1 cellular context compared by ENCODE assay signal in the genomic region with DNA sequence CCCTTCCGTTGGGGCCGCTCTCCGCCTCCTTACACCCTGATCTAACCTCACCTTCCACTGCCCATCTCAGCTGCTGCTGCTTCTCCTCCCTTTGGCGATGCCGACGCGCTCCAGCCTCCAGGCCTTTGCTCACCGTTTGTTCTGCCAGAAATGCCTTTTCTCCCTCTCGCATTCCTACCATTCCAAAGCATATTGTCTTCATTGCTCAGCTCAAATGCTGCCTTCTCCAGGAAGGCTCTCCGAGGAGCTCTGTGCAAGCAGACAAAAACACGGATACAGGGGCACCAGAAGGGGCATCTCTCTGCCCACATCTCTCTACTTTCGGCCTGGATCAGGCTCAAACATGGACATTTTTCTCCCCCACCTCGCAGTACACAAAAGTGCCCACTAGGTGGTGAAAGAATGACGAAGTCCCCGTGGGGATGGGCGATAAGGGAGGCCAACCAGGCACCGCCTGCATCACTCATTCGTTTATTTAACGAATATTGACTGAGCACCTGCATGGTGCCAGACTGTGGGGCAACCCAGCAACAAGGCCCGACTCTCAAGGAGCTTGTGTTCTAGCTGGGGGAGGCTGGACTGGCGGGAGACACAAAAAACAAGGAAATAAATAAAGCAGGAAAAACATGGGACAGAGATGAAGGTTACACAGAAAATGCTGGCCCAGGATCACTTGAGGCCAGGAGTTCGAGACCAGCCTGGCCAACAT.
TF ChIP-seq lines count a peak whose summit lies in the region.

No MANE protein-coding gene starts in this region.

TF ChIP-seq in K562, 482 proteins besides CTCF, POLR2A, EP300 and RAD21 (continued from another document and continues in another):
- TF ChIP-seq BRF1 (IDR thresholded peaks at IDR 0.05; ENCODE audit: borderline replicate concordance, extremely low read depth, insufficient read length), result no peak
- TF ChIP-seq MED1 (CRISPR knock-in tag; IDR thresholded peaks at IDR 0.05; ENCODE audit: borderline replicate concordance), result no peak
- TF ChIP-seq ZKSCAN3 (CRISPR knock-in tag; IDR thresholded peaks at IDR 0.05), result no peak
- no peak for TF ChIP-seq YBX1 (IDR thresholded peaks at IDR 0.05)
- TF ChIP-seq RBM14 (IDR thresholded peaks at IDR 0.05; ENCODE audit: borderline replicate concordance, insufficient read depth, low read depth, low read length), result no peak
- TF ChIP-seq FOXA1 (IDR thresholded peaks at IDR 0.05; ENCODE audit: borderline replicate concordance), result no peak
- no peak for TF ChIP-seq SOX6 (IDR thresholded peaks at IDR 0.05)
- 0 out of 2 replicates have a peak, but pooled peaks have one; percentile 22 for TF ChIP-seq CHCHD3 (CRISPR knock-in tag; IDR thresholded peaks at IDR 0.05)
- no peak for TF ChIP-seq ZNF830 (CRISPR knock-in tag; IDR thresholded peaks at IDR 0.05)
- TF ChIP-seq RBM34 (IDR thresholded peaks at IDR 0.05; ENCODE audit: borderline replicate concordance, insufficient read depth, low read length), result no peak
- TF ChIP-seq, protein P1, sequence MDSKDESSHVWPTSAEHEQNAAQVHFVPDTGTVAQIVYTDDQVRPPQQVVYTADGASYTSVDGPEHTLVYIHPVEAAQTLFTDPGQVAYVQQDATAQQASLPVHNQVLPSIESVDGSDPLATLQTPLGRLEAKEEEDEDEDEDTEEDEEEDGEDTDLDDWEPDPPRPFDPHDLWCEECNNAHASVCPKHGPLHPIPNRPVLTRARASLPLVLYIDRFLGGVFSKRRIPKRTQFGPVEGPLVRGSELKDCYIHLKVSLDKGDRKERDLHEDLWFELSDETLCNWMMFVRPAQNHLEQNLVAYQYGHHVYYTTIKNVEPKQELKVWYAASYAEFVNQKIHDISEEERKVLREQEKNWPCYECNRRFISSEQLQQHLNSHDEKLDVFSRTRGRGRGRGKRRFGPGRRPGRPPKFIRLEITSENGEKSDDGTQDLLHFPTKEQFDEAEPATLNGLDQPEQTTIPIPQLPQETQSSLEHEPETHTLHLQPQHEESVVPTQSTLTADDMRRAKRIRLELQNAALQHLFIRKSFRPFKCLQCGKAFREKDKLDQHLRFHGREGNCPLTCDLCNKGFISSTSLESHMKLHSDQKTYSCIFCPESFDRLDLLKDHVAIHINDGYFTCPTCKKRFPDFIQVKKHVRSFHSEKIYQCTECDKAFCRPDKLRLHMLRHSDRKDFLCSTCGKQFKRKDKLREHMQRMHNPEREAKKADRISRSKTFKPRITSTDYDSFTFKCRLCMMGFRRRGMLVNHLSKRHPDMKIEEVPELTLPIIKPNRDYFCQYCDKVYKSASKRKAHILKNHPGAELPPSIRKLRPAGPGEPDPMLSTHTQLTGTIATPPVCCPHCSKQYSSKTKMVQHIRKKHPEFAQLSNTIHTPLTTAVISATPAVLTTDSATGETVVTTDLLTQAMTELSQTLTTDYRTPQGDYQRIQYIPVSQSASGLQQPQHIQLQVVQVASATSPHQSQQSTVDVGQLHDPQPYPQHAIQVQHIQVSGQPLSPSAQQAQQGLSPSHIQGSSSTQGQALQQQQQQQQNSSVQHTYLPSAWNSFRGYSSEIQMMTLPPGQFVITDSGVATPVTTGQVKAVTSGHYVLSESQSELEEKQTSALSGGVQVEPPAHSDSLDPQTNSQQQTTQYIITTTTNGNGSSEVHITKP (IDR thresholded peaks at IDR 0.05; ENCODE audit: partially characterized antibody), result no peak
- TF ChIP-seq, protein P2, sequence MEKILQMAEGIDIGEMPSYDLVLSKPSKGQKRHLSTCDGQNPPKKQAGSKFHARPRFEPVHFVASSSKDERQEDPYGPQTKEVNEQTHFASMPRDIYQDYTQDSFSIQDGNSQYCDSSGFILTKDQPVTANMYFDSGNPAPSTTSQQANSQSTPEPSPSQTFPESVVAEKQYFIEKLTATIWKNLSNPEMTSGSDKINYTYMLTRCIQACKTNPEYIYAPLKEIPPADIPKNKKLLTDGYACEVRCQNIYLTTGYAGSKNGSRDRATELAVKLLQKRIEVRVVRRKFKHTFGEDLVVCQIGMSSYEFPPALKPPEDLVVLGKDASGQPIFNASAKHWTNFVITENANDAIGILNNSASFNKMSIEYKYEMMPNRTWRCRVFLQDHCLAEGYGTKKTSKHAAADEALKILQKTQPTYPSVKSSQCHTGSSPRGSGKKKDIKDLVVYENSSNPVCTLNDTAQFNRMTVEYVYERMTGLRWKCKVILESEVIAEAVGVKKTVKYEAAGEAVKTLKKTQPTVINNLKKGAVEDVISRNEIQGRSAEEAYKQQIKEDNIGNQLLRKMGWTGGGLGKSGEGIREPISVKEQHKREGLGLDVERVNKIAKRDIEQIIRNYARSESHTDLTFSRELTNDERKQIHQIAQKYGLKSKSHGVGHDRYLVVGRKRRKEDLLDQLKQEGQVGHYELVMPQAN (IDR thresholded peaks at IDR 0.05; ENCODE audit: borderline replicate concordance), result no peak
- TF ChIP-seq, protein P3, sequence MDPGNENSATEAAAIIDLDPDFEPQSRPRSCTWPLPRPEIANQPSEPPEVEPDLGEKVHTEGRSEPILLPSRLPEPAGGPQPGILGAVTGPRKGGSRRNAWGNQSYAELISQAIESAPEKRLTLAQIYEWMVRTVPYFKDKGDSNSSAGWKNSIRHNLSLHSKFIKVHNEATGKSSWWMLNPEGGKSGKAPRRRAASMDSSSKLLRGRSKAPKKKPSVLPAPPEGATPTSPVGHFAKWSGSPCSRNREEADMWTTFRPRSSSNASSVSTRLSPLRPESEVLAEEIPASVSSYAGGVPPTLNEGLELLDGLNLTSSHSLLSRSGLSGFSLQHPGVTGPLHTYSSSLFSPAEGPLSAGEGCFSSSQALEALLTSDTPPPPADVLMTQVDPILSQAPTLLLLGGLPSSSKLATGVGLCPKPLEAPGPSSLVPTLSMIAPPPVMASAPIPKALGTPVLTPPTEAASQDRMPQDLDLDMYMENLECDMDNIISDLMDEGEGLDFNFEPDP (CRISPR knock-in tag; IDR thresholded peaks at IDR 0.05), result no peak
- peak in 1 of 2 experiments; percentile 48; a peak in 1 of 4 replicates for TF ChIP-seq MAZ (CRISPR knock-in tag; conservative IDR thresholded peaks at IDR 0.05 in 1 of 2, IDR thresholded peaks at IDR 0.05 in 1 of 2)
- TF ChIP-seq FOSL1 (tag; conservative IDR thresholded peaks at IDR 0.05), result peak; percentile 3; the same call in 1 of the 2 replicates
- TF ChIP-seq MYNN (IDR thresholded peaks at IDR 0.05), result 0 out of 2 replicates have a peak, but pooled peaks have one; percentile 25
- no peak for TF ChIP-seq MYNN (CRISPR knock-in tag; IDR thresholded peaks at IDR 0.05)
- TF ChIP-seq, protein P4, sequence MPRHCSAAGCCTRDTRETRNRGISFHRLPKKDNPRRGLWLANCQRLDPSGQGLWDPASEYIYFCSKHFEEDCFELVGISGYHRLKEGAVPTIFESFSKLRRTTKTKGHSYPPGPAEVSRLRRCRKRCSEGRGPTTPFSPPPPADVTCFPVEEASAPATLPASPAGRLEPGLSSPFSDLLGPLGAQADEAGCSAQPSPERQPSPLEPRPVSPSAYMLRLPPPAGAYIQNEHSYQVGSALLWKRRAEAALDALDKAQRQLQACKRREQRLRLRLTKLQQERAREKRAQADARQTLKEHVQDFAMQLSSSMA (CRISPR knock-in tag; IDR thresholded peaks at IDR 0.05), result no peak
- no peak for TF ChIP-seq ZBTB7A (IDR thresholded peaks at IDR 0.05; ENCODE audit: borderline replicate concordance, control insufficient read depth, low read depth, low read length)
- TF ChIP-seq TCF7L2 (IDR thresholded peaks at IDR 0.05; ENCODE audit: low read depth, low read length), result no peak
- TF ChIP-seq JUND (IDR thresholded peaks at IDR 0.05; ENCODE audit: borderline replicate concordance, low read depth, low read length), result peak; percentile 70
- peak; percentile 66; the same call in 1 of the 3 replicates for TF ChIP-seq JUND (tag; IDR thresholded peaks at IDR 0.05; ENCODE audit: borderline replicate concordance, low read depth, low read length)
- TF ChIP-seq HNRNPUL1 (IDR thresholded peaks at IDR 0.05; ENCODE audit: low read length), result no peak
- TF ChIP-seq PPARD (CRISPR knock-in tag; IDR thresholded peaks at IDR 0.05), result no peak
- no peak for TF ChIP-seq ZNF354B (CRISPR knock-in tag; IDR thresholded peaks at IDR 0.05)
- no peak for TF ChIP-seq ZFP30 (CRISPR knock-in tag; IDR thresholded peaks at IDR 0.05; ENCODE audit: borderline replicate concordance)
- no peak for TF ChIP-seq DPF2 (IDR thresholded peaks at IDR 0.05)
- TF ChIP-seq TFAM (CRISPR knock-in tag; conservative IDR thresholded peaks at IDR 0.05), result no peak
- TF ChIP-seq ZNF217 (CRISPR knock-in tag; IDR thresholded peaks at IDR 0.05), result no peak
- TF ChIP-seq THRAP3 (IDR thresholded peaks at IDR 0.05; ENCODE audit: borderline replicate concordance), result peak; percentile 24; the same call in 1 of the 2 replicates
- TF ChIP-seq, protein P5, sequence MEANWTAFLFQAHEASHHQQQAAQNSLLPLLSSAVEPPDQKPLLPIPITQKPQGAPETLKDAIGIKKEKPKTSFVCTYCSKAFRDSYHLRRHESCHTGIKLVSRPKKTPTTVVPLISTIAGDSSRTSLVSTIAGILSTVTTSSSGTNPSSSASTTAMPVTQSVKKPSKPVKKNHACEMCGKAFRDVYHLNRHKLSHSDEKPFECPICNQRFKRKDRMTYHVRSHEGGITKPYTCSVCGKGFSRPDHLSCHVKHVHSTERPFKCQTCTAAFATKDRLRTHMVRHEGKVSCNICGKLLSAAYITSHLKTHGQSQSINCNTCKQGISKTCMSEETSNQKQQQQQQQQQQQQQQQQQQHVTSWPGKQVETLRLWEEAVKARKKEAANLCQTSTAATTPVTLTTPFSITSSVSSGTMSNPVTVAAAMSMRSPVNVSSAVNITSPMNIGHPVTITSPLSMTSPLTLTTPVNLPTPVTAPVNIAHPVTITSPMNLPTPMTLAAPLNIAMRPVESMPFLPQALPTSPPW (CRISPR knock-in tag; IDR thresholded peaks at IDR 0.05), result no peak
- no peak for TF ChIP-seq ATF1 (CRISPR knock-in tag; IDR thresholded peaks at IDR 0.05)
- peak; percentile 91 for TF ChIP-seq ATF1 (tag; IDR thresholded peaks at IDR 0.05)
- TF ChIP-seq, protein P6, sequence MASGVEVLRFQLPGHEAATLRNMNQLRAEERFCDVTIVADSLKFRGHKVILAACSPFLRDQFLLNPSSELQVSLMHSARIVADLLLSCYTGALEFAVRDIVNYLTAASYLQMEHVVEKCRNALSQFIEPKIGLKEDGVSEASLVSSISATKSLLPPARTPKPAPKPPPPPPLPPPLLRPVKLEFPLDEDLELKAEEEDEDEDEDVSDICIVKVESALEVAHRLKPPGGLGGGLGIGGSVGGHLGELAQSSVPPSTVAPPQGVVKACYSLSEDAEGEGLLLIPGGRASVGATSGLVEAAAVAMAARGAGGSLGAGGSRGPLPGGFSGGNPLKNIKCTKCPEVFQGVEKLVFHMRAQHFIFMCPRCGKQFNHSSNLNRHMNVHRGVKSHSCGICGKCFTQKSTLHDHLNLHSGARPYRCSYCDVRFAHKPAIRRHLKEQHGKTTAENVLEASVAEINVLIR (CRISPR knock-in tag; IDR thresholded peaks at IDR 0.05), result no peak
- TF ChIP-seq NR1H2 (CRISPR knock-in tag; IDR thresholded peaks at IDR 0.05), result no peak
- TF ChIP-seq MTA1 (IDR thresholded peaks at IDR 0.05; ENCODE audit: borderline replicate concordance), result no peak
- TF ChIP-seq CTBP1 (IDR thresholded peaks at IDR 0.05; ENCODE audit: borderline replicate concordance), result peak; percentile 85; the same call in 1 of the 2 replicates
- TF ChIP-seq NFATC3 (IDR thresholded peaks at IDR 0.05), result no peak
- no peak for TF ChIP-seq TBL1XR1 (IDR thresholded peaks at IDR 0.05; ENCODE audit: low read length in 2 of 2)
- TF ChIP-seq, protein P7, sequence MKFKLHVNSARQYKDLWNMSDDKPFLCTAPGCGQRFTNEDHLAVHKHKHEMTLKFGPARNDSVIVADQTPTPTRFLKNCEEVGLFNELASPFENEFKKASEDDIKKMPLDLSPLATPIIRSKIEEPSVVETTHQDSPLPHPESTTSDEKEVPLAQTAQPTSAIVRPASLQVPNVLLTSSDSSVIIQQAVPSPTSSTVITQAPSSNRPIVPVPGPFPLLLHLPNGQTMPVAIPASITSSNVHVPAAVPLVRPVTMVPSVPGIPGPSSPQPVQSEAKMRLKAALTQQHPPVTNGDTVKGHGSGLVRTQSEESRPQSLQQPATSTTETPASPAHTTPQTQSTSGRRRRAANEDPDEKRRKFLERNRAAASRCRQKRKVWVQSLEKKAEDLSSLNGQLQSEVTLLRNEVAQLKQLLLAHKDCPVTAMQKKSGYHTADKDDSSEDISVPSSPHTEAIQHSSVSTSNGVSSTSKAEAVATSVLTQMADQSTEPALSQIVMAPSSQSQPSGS (CRISPR knock-in tag; IDR thresholded peaks at IDR 0.05), result no peak
- 0 out of 2 replicates have a peak, but pooled peaks have one; percentile 7 for TF ChIP-seq EHMT2 (IDR thresholded peaks at IDR 0.05)
- TF ChIP-seq GABPA (tag; conservative IDR thresholded peaks at IDR 0.05; ENCODE audit: low read depth), result no peak
- TF ChIP-seq NFRKB (IDR thresholded peaks at IDR 0.05; ENCODE audit: low read depth), result no peak
- no peak for TF ChIP-seq CAMTA2 (CRISPR knock-in tag; conservative IDR thresholded peaks at IDR 0.05)
- no peak for TF ChIP-seq ESRRB (CRISPR knock-in tag; IDR thresholded peaks at IDR 0.05; ENCODE audit: borderline replicate concordance)
- no peak for TF ChIP-seq NCOA6 (IDR thresholded peaks at IDR 0.05)
- TF ChIP-seq, protein P8, sequence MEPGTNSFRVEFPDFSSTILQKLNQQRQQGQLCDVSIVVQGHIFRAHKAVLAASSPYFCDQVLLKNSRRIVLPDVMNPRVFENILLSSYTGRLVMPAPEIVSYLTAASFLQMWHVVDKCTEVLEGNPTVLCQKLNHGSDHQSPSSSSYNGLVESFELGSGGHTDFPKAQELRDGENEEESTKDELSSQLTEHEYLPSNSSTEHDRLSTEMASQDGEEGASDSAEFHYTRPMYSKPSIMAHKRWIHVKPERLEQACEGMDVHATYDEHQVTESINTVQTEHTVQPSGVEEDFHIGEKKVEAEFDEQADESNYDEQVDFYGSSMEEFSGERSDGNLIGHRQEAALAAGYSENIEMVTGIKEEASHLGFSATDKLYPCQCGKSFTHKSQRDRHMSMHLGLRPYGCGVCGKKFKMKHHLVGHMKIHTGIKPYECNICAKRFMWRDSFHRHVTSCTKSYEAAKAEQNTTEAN (CRISPR knock-in tag; IDR thresholded peaks at IDR 0.05), result no peak
- TF ChIP-seq ZKSCAN1 (IDR thresholded peaks at IDR 0.05; ENCODE audit: low read depth, low read length), result no peak
- TF ChIP-seq FOXP1 (CRISPR knock-in tag; IDR thresholded peaks at IDR 0.05), result 0 out of 2 replicates have a peak, but pooled peaks have one; percentile 42
- no peak for TF ChIP-seq ZNF445 (CRISPR knock-in tag; IDR thresholded peaks at IDR 0.05; ENCODE audit: low read depth)
- TF ChIP-seq, protein P9, sequence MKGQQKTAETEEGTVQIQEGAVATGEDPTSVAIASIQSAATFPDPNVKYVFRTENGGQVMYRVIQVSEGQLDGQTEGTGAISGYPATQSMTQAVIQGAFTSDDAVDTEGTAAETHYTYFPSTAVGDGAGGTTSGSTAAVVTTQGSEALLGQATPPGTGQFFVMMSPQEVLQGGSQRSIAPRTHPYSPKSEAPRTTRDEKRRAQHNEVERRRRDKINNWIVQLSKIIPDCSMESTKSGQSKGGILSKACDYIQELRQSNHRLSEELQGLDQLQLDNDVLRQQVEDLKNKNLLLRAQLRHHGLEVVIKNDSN (CRISPR knock-in tag; IDR thresholded peaks at IDR 0.05), result peak; percentile 37; the same call in 1 of the 2 replicates
- no peak for TF ChIP-seq HNRNPL (IDR thresholded peaks at IDR 0.05; ENCODE audit: low read depth, low read length)
- no peak for TF ChIP-seq ZNF253 (CRISPR knock-in tag; conservative IDR thresholded peaks at IDR 0.05)
- TF ChIP-seq GATA2 (CRISPR knock-in tag; IDR thresholded peaks at IDR 0.05), result peak; percentile 62; the same call in 1 of the 2 replicates
- TF ChIP-seq HDGF (IDR thresholded peaks at IDR 0.05), result no peak
- no peak for TF ChIP-seq KDM2B (CRISPR knock-in tag; IDR thresholded peaks at IDR 0.05)
- no peak for TF ChIP-seq SMAD4 (CRISPR knock-in tag; conservative IDR thresholded peaks at IDR 0.05)
- TF ChIP-seq ZNF165 (CRISPR knock-in tag; IDR thresholded peaks at IDR 0.05; ENCODE audit: borderline replicate concordance), result no peak
- TF ChIP-seq SMC3 (conservative IDR thresholded peaks at IDR 0.05; ENCODE audit: insufficient read depth, low read depth, low read length), result peak; percentile 78
